12 cellular contexts compared by ENCODE assay signal in the genomic region with DNA sequence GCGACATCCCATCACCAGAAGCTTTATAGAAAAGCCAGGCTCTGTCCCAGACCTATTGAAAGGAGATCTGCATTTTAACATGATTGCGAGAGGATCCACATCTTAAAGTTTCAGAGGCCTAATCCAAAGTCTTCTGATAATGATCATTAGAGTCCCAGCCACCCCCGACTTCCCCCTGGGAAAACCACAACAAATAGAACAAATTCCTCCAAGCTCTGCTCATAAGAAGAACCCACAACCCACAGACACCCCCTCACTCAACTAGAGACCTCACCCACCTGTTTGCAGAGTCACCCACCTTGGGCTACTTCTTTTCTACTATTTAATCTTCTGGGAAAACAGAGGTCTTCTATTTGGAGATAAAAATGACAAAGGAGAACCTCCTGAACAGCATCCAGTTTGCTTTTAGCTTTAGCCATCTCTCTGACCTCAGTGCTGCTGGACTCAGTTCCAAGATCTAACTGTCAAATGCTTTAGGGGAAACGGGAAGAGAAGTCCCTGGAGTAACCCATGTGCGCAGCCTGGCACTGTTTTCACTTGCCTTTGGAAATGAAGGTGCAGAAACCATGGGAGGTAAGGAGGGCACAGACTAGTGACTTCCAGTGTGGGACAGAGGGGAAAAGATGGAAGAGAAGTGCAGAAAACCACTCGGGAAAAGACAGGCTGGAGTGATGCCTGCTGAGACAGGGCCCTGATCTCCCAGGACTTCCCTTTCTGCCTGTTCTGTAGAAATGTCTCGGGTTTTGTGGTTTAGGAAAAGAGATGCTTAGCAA.
A peak's percentile ranks its signal among the peaks of the same experiment; 100 is the strongest.
DNase-seq lines count a peak whose midpoint lies in the region; ATAC-seq, FAIRE-seq and TF ChIP-seq lines count a peak whose summit lies in the region.
"Had no signal": no experiment of that assay in that cellular context is flagged by ENCODE, and none has a peak within 500 bp of the region (broad histone marks: within the 10 kb centered on the region; RNA-seq: fewer than 3 reads in every experiment).

No MANE protein-coding gene starts in this region.

- H3K4me2 ChIP-seq in OCI-LY7 (ENCODE audit: low read length): peak overlapping the region; percentile 78; the same call in 1 of the 2 replicates
- H3K4me2 ChIP-seq in endothelial cell of umbilical vein (ENCODE audit: insufficient read depth, low read length): no peak overlapping the region
- peak overlapping the region; percentile 8 for H3K4me2 ChIP-seq in trophoblast cell (ENCODE audit: low read length)

- FAIRE-seq in endothelial cell of umbilical vein (lab: Jason Lieb, UNC): peak; percentile 8
- FAIRE-seq: GM12892, islet of Langerhans had no signal

- peaks cover 61% of the 10 kb centered on the region for H3K79me1 ChIP-seq in trophoblast cell (ENCODE audit: low read length)

- H3K27ac ChIP-seq in OCI-LY7 (ENCODE audit: low read depth, low read length, poor library complexity, severe bottlenecking) (peak overlapping the region; percentile 93), endothelial cell of umbilical vein (ENCODE audit: insufficient read depth, low read depth, low read length) (no peak overlapping the region), trophoblast cell (ENCODE audit: low read depth, low read length) (peak overlapping the region; percentile 83)

- peaks cover 33% of the 10 kb centered on the region for H3K27me3 Mint-ChIP-seq in progenitor cell of endocrine pancreas

- H3K14ac ChIP-seq in trophoblast cell (ENCODE audit: low read length): peak overlapping the region; percentile 62

- intact Hi-C loops in OCI-LY7 (cut with micrococcal nuclease; ENCODE audit: unreplicated experiment) (no loop called here), endothelial cell of umbilical vein (cut with micrococcal nuclease) (no loop called here)

- H3K36me3 ChIP-seq in OCI-LY7 (ENCODE audit: insufficient read depth, low read length) (no peaks in the 10 kb centered on the region), endothelial cell of umbilical vein (ENCODE audit: control insufficient read depth in 2 of 2, extremely low read depth in 1 of 2, insufficient read depth in 2 of 2, low read length in 2 of 2) (no peaks in the 10 kb centered on the region), trophoblast cell (ENCODE audit: control insufficient read depth in 1 of 2, insufficient read depth in 2 of 2, low read length in 2 of 2) (no peaks in the 10 kb centered on the region)

- peak; percentile 66 for DNase-seq in EL
- DNase-seq in OCI-LY7 (ENCODE audit: low spot score): no peak
- DNase-seq in endothelial cell of umbilical vein (ENCODE audit: low read depth, low spot score): no peak
- DNase-seq in trophoblast cell: no peak
- no peak for DNase-seq in HT-29 (ENCODE audit: low spot score)
- no peak for DNase-seq in progenitor cell of endocrine pancreas (ENCODE audit: low spot score, unreplicated experiment)
- no peak for DNase-seq in activated CD8-positive, alpha-beta memory T cell treated with anti-CD3 and anti-CD28 coated beads, Interleukin-2, amount 50 U/mL, for 4 hours
- DNase-seq: NCI-H1105 treated with DMSO at 0.1 percent for 48 hours had no signal

- no peak overlapping the region for H3K9ac ChIP-seq in endothelial cell of umbilical vein (replicated peaks; ENCODE audit: extremely low read depth, insufficient read depth, low read length)
- peak overlapping the region; percentile 10 for H3K9ac ChIP-seq in trophoblast cell (ENCODE audit: low read length)

- no peak overlapping the region for H3K27ac Mint-ChIP-seq in progenitor cell of endocrine pancreas

- H4K20me1 ChIP-seq in OCI-LY7 (ENCODE audit: insufficient read depth, low read length): no peaks in the 10 kb centered on the region
- no peaks in the 10 kb centered on the region for H4K20me1 ChIP-seq in endothelial cell of umbilical vein (replicated peaks; ENCODE audit: control insufficient read depth, extremely low read depth, insufficient read depth, low read length)

- peaks cover 15% of the 10 kb centered on the region for H3K4me1 Mint-ChIP-seq in progenitor cell of endocrine pancreas (ENCODE audit: low read depth)

- H4K12ac ChIP-seq in trophoblast cell (ENCODE audit: low read depth, low read length): no peak overlapping the region

- H3K4me1 ChIP-seq in OCI-LY7 (ENCODE audit: insufficient read depth, low read length, poor library complexity, severe bottlenecking) (peaks cover 64% of the 10 kb centered on the region), endothelial cell of umbilical vein (ENCODE audit: control insufficient read depth, extremely low read depth, insufficient read depth, low read length) (peaks cover 32% of the 10 kb centered on the region), trophoblast cell (ENCODE audit: control insufficient read depth in 1 of 2, insufficient read depth in 2 of 2, low read length in 2 of 2) (peaks cover 33 to 56% of the 10 kb centered on the region in 2 experiments)

- no peaks in the 10 kb centered on the region for H3K9me1 ChIP-seq in endothelial cell of umbilical vein (replicated peaks; ENCODE audit: control insufficient read depth, extremely low read depth, insufficient read depth, low read length)

- H3K4me3 ChIP-seq in OCI-LY7 (ENCODE audit: low read depth, low read length, poor library complexity, severe bottlenecking) (no peak overlapping the region), endothelial cell of umbilical vein (replicated peaks in 1 of 3; ENCODE audit: insufficient read depth in 1 of 3, low read depth in 1 of 3, low read length in 3 of 3) (no peak overlapping the region), trophoblast cell (ENCODE audit: low read depth, low read length) (no peak overlapping the region)

- no peaks in the 10 kb centered on the region for H3K9me2 ChIP-seq in OCI-LY7 (ENCODE audit: insufficient read depth, low read length)

- H2AK5ac ChIP-seq in trophoblast cell (ENCODE audit: low read length): peak overlapping the region; percentile 14

- H2AFZ ChIP-seq in OCI-LY7 (ENCODE audit: low read length) (peak overlapping the region; percentile 34; the same call in 1 of the 2 replicates), endothelial cell of umbilical vein (ENCODE audit: low read depth, low read length) (peak overlapping the region; percentile 33), trophoblast cell (ENCODE audit: insufficient read depth, low read length, poor library complexity) (no peak overlapping the region)

- H3K9me3 ChIP-seq in OCI-LY7 (ENCODE audit: low read length): no peaks in the 10 kb centered on the region
- no peaks in the 10 kb centered on the region for H3K9me3 ChIP-seq in endothelial cell of umbilical vein (replicated peaks; ENCODE audit: control insufficient read depth, insufficient read depth, low read length)
- H3K9me3 ChIP-seq in trophoblast cell (ENCODE audit: insufficient read depth, low read depth, low read length): no peaks in the 10 kb centered on the region

- no peak for TF ChIP-seq POLR2A in endothelial cell of umbilical vein (IDR thresholded peaks at IDR 0.05; ENCODE audit: low read depth, low read length)

- H3K79me2 ChIP-seq in OCI-LY7 (ENCODE audit: insufficient read depth, low read depth, low read length): no peaks in the 10 kb centered on the region
- H3K79me2 ChIP-seq in endothelial cell of umbilical vein (ENCODE audit: control insufficient read depth, insufficient read depth, low read length): no peaks in the 10 kb centered on the region
- peaks cover 11% of the 10 kb centered on the region for H3K79me2 ChIP-seq in trophoblast cell (ENCODE audit: control insufficient read depth, insufficient read depth, low read length, poor library complexity)

- H3K4ac ChIP-seq in trophoblast cell (ENCODE audit: low read depth, low read length): peak overlapping the region; percentile 16

- H3K23ac ChIP-seq in trophoblast cell (ENCODE audit: low read length): no peak overlapping the region

- peak overlapping the region; percentile 61 for H2BK120ac ChIP-seq in trophoblast cell (ENCODE audit: insufficient read depth, low read length, poor library complexity)

- no peak for TF ChIP-seq CTCF in OCI-LY7 (conservative IDR thresholded peaks at IDR 0.05; ENCODE audit: low read length)
- TF ChIP-seq CTCF in endothelial cell of umbilical vein (IDR thresholded peaks at IDR 0.05; ENCODE audit: extremely low read depth in 1 of 2, insufficient read depth in 1 of 2, low read depth in 1 of 2, low read length in 2 of 2): no peak
- TF ChIP-seq CTCF in progenitor cell of endocrine pancreas (IDR thresholded peaks at IDR 0.05; ENCODE audit: unreplicated experiment): no peak

- no peaks in the 10 kb centered on the region for H3K36me3 Mint-ChIP-seq in progenitor cell of endocrine pancreas (ENCODE audit: insufficient read depth)
- H3K36me3 Mint-ChIP-seq: brain had no signal

- no CpG with 5 or more reads among the region's 7 CpGs for WGBS in trophoblast cell (ENCODE audit: extremely low coverage, insufficient coverage, insufficient read length)

- no peaks in the 10 kb centered on the region for H3K9me3 Mint-ChIP-seq in progenitor cell of endocrine pancreas (ENCODE audit: low read depth)

- H3K4me3 Mint-ChIP-seq in progenitor cell of endocrine pancreas (ENCODE audit: low read depth): no peak overlapping the region
- H3K4me3 Mint-ChIP-seq: brain had no signal

- peak overlapping the region; percentile 87 for H2BK12ac ChIP-seq in trophoblast cell (ENCODE audit: low read length)

- H4K91ac ChIP-seq in trophoblast cell (ENCODE audit: low read depth, low read length): peak overlapping the region; percentile 82

- H3K27me3 ChIP-seq in endothelial cell of umbilical vein (ENCODE audit: control insufficient read depth in 2 of 2, insufficient read depth in 2 of 2, low read length in 2 of 2) (no peaks in the 10 kb centered on the region), trophoblast cell (ENCODE audit: insufficient read depth, low read length) (no peaks in the 10 kb centered on the region)

- H4K8ac ChIP-seq in trophoblast cell (ENCODE audit: low read depth, low read length): peak overlapping the region; percentile 51

- no peak for ATAC-seq in GM19351 (IDR thresholded peaks at IDR 0.05; ENCODE audit: unreplicated experiment)

- H3K18ac ChIP-seq in trophoblast cell (ENCODE audit: low read length): peak overlapping the region; percentile 52

- dilution Hi-C loops in endothelial cell of umbilical vein (cut with MboI; ENCODE audit: extremely low pct_ligation_motif_present, low sequenced_read_pairs): no loop called here

- H2BK5ac ChIP-seq in trophoblast cell (ENCODE audit: low read depth, low read length, poor library complexity): peak overlapping the region; percentile 90

- BruUV-seq in OCI-LY7 (replicated peaks; lab: Mats Ljungman, UMichigan): no TSS peak
- no TSS peak for BruUV-seq in endothelial cell of umbilical vein (replicated peaks; lab: Mats Ljungman, UMichigan)

- CTCF ChIA-PET in OCI-LY7 (lab: Charles Lee; ENCODE audit: unreplicated experiment): interaction anchor here (0.5 to 2.1 kb wide), 4 partner anchors 72 to 160 kb away, joined by 3 to 9 read pairs (median 4); no protein-coding TSS in a partner anchor
- CTCF ChIA-PET in endothelial cell of umbilical vein (lab: Charles Lee): interaction anchor here (0.8 to 1.5 kb wide), 6 partner anchors 7 to 94 kb away, joined by 3 to 4 read pairs (median 3); no protein-coding TSS in a partner anchor

- POLR2A ChIA-PET in OCI-LY7 (lab: Charles Lee) (interaction anchor here (0.7 to 5.1 kb wide), 14 partner anchors 10 to 191 kb away, joined by 3 to 34 read pairs (median 4); no protein-coding TSS in a partner anchor), endothelial cell of umbilical vein (lab: Charles Lee) (no interaction called here)

TF ChIP-seq in endothelial cell of umbilical vein, 7 proteins besides CTCF, POLR2A, EP300 and RAD21 (continues in another document):
- peak; percentile 75 for TF ChIP-seq GATA2 (IDR thresholded peaks at IDR 0.05; ENCODE audit: insufficient read depth, insufficient read length, low read depth, low read length)
